9 cellular contexts compared by ENCODE assay signal in the genomic region with DNA sequence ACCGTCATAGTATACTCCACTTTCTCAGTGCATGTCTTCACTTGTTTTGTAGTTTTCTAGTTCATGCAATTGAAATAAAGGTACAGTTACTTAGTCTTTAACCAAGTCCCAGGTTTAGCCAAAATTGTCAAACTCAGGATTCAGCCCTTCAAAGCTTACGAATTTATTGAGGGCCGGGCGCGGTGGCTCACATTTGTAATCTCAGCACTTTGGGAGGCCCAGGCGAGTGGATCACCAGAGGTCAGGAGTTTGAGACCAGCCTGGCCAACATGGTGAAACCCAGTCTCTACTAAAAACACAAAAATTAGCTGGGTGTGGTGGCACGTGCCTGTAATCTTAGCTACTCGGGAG. TPM values are rescaled to one million over a fixed set of nuclear protein-coding genes. Genes with fewer than 3 reads are reported as not detected.
DNase-seq lines count a peak whose midpoint lies in the region; ATAC-seq, FAIRE-seq and TF ChIP-seq lines count a peak whose summit lies in the region.
"Not testable (repeated sequence)": the region's sequence is repeated elsewhere in the genome, so short reads cannot be mapped to it uniquely, and the experiment has no call there.
"Had no signal": no experiment of that assay in that cellular context is flagged by ENCODE, and none has a peak within 500 bp of the region (broad histone marks: within the 10 kb centered on the region; RNA-seq: fewer than 3 reads in every experiment).

No MANE protein-coding gene starts in this region.

- not testable (repeated sequence) for TF ChIP-seq RAD21 in A549 (conservative IDR thresholded peaks at IDR 0.05 in 1 of 2, IDR thresholded peaks at IDR 0.05 in 1 of 2)

- not testable (repeated sequence) for H3K9ac ChIP-seq in HUES48 (ENCODE audit: low read depth, low read length)
- H3K9ac ChIP-seq in PC-3 (ENCODE audit: low read length), result peak overlapping the region; percentile 61

- H3K27ac Mint-ChIP-seq in activated T-cell treated with anti-CD3 and anti-CD28 coated beads, Interleukin-2, amount 50 U/mL, for 72 hours, result peak overlapping the region; percentile 85
- peak overlapping the region; percentile 85 for H3K27ac Mint-ChIP-seq in MCF 10A (ENCODE audit: low read depth, unreplicated experiment)
- peak overlapping the region; percentile 77 for H3K27ac Mint-ChIP-seq in osteocyte (ENCODE audit: unreplicated experiment)
- peak overlapping the region; percentile 44 for H3K27ac Mint-ChIP-seq in stimulated activated effector memory CD8-positive, alpha-beta T cell treated with anti-CD3 and anti-CD28 coated beads, Interleukin-12 subunit alpha, Interleukin-12 subunit beta, amount 100 ng/mL, for 72 hours

- BruUV-seq in PC-3 (replicated peaks; lab: Mats Ljungman, UMichigan); MCF 10A (replicated peaks; lab: Mats Ljungman, UMichigan): not testable (repeated sequence)

- not testable (repeated sequence) for FAIRE-seq in A549 (lab: Jason Lieb, UNC)

- POLR2A ChIA-PET in A549 (lab: Yijun Ruan, JAX), result interaction anchor here (0.7 to 1.0 kb wide), 2 partner anchors 56 to 73 kb away, joined by 3 read pairs; no protein-coding TSS in a partner anchor
- POLR2A ChIA-PET in PC-3 (lab: Charles Lee; ENCODE audit: unreplicated experiment), result interaction anchor here (0.6 kb wide), 2 partner anchors 82 to 117 kb away, joined by 3 to 5 read pairs; no protein-coding TSS in a partner anchor
- POLR2A ChIA-PET in MCF 10A (lab: Yijun Ruan, JAX), result interaction anchor here (0.6 to 2.3 kb wide), 12 partner anchors 9 to 475 kb away, joined by 3 to 13 read pairs (median 5); a partner anchor contains a TSS

- H3K27ac ChIP-seq in A549, result peak overlapping the region; percentile 73 to 75
- peak overlapping the region; percentile 94 for H3K27ac ChIP-seq in HUES48 (ENCODE audit: low read depth, low read length)
- H3K27ac ChIP-seq in PC-3 (ENCODE audit: low read length), result peak overlapping the region; percentile 93
- H3K27ac ChIP-seq in foreskin keratinocyte, result peak overlapping the region; percentile 98

- not testable (repeated sequence) for H3K27me3 Mint-ChIP-seq in activated T-cell treated with anti-CD3 and anti-CD28 coated beads, Interleukin-2, amount 50 U/mL, for 72 hours (ENCODE audit: low read depth); MCF 10A (ENCODE audit: insufficient read depth, unreplicated experiment); osteocyte (ENCODE audit: unreplicated experiment)

- TF ChIP-seq POLR2A in A549 (IDR thresholded peaks at IDR 0.05; ENCODE audit: low read length), result not testable (repeated sequence)

- peak in 1 of 2 experiments; percentile 60; a peak in 2 of 6 replicates for ATAC-seq in A549
- ATAC-seq in PC-3; activated T-cell treated with anti-CD3 and anti-CD28 coated beads, Interleukin-2, amount 50 U/mL, for 72 hours (replicated peaks in 1 of 2); foreskin keratinocyte; stimulated activated effector memory CD8-positive, alpha-beta T cell treated with anti-CD3 and anti-CD28 coated beads, Interleukin-12 subunit alpha, Interleukin-12 subunit beta, amount 100 ng/mL, for 72 hours: not testable (repeated sequence)

- not testable (repeated sequence) for H3K9me3 Mint-ChIP-seq in activated T-cell treated with anti-CD3 and anti-CD28 coated beads, Interleukin-2, amount 50 U/mL, for 72 hours; MCF 10A (ENCODE audit: unreplicated experiment); stimulated activated effector memory CD8-positive, alpha-beta T cell treated with anti-CD3 and anti-CD28 coated beads, Interleukin-12 subunit alpha, Interleukin-12 subunit beta, amount 100 ng/mL, for 72 hours
- H3K9me3 Mint-ChIP-seq in osteocyte (ENCODE audit: unreplicated experiment), result peaks cover 16% of the 10 kb centered on the region

- H3K9me2 ChIP-seq in PC-3 (replicated peaks; ENCODE audit: low read length), result not testable (repeated sequence)

- peak overlapping the region; percentile 76 for H3K4me2 ChIP-seq in A549
- peak overlapping the region; percentile 15; the same call in 1 of the 2 replicates for H3K4me2 ChIP-seq in PC-3 (ENCODE audit: low read length)

- not testable (repeated sequence) for H4K20me1 ChIP-seq in PC-3 (ENCODE audit: low read length)

- H3K4me3 ChIP-seq in A549; HUES48 (ENCODE audit: low read depth, low read length); PC-3 (ENCODE audit: low read length): not testable (repeated sequence)

- CTCF ChIA-PET in A549 (lab: Yijun Ruan, JAX), result interaction anchor here (0.6 to 2.6 kb wide), 7 partner anchors 27 to 1825 kb away, joined by 3 to 12 read pairs (median 3); no protein-coding TSS in a partner anchor
- CTCF ChIA-PET in PC-3 (lab: Charles Lee), result interaction anchor here (0.6 to 1.0 kb wide), 2 partner anchors 142 to 477 kb away, joined by 3 read pairs; no protein-coding TSS in a partner anchor
- CTCF ChIA-PET in MCF 10A (lab: Yijun Ruan, JAX), result interaction anchor here (0.7 to 1.8 kb wide), 3 partner anchors 9 to 476 kb away, joined by 3 to 8 read pairs (median 6); no protein-coding TSS in a partner anchor

- not testable (repeated sequence) for H2AFZ ChIP-seq in PC-3 (ENCODE audit: low read length)

- intact Hi-C loops in PC-3 (cut with micrococcal nuclease), result loop anchor here (1.0 to 10.0 kb wide), 3 partner anchors 50 to 117 kb away; a partner anchor contains a TSS
- intact Hi-C loops in MCF 10A (cut with micrococcal nuclease), result loop anchor here (1.0 kb wide), 4 partner anchors 52 to 475 kb away; a partner anchor contains a TSS

- not testable (repeated sequence) for TF ChIP-seq EP300 in A549 (IDR thresholded peaks at IDR 0.05)

- not testable (repeated sequence) for H3K79me2 ChIP-seq in PC-3 (ENCODE audit: low read length)

- H3K9me3 ChIP-seq in A549, result peaks cover 20% of the 10 kb centered on the region
- H3K9me3 ChIP-seq in HUES48 (ENCODE audit: control insufficient read depth, insufficient read depth, low read length); PC-3 (ENCODE audit: low read length): not testable (repeated sequence)

- H3F3A ChIP-seq in PC-3 (ENCODE audit: low read length, unreplicated experiment), result not testable (repeated sequence)

- H3K4me1 Mint-ChIP-seq in activated T-cell treated with anti-CD3 and anti-CD28 coated beads, Interleukin-2, amount 50 U/mL, for 72 hours (ENCODE audit: low read depth), result peaks cover 10% of the 10 kb centered on the region
- H3K4me1 Mint-ChIP-seq in MCF 10A (ENCODE audit: insufficient read depth, unreplicated experiment), result peaks cover 18% of the 10 kb centered on the region
- peaks cover 18% of the 10 kb centered on the region for H3K4me1 Mint-ChIP-seq in osteocyte (ENCODE audit: unreplicated experiment)
- H3K4me1 Mint-ChIP-seq in stimulated activated effector memory CD8-positive, alpha-beta T cell treated with anti-CD3 and anti-CD28 coated beads, Interleukin-12 subunit alpha, Interleukin-12 subunit beta, amount 100 ng/mL, for 72 hours, result not testable (repeated sequence)

- not testable (repeated sequence) for TF ChIP-seq CTCF in A549 (IDR thresholded peaks at IDR 0.05); PC-3 (conservative IDR thresholded peaks at IDR 0.05; ENCODE audit: low read depth, low read length); MCF 10A (IDR thresholded peaks at IDR 0.05; ENCODE audit: unreplicated experiment); foreskin keratinocyte (conservative IDR thresholded peaks at IDR 0.05); osteocyte (IDR thresholded peaks at IDR 0.05)

- H3K4me3 Mint-ChIP-seq in activated T-cell treated with anti-CD3 and anti-CD28 coated beads, Interleukin-2, amount 50 U/mL, for 72 hours, result peak overlapping the region in 1 of 2 donors; percentile 6
- peak overlapping the region; percentile 4 for H3K4me3 Mint-ChIP-seq in MCF 10A (ENCODE audit: unreplicated experiment)
- not testable (repeated sequence) for H3K4me3 Mint-ChIP-seq in osteocyte (ENCODE audit: unreplicated experiment); stimulated activated effector memory CD8-positive, alpha-beta T cell treated with anti-CD3 and anti-CD28 coated beads, Interleukin-12 subunit alpha, Interleukin-12 subunit beta, amount 100 ng/mL, for 72 hours

- H3K27me3 ChIP-seq in HUES48 (ENCODE audit: control insufficient read depth, insufficient read depth, low read length); PC-3 (ENCODE audit: low read length); foreskin keratinocyte: not testable (repeated sequence)

- WGBS in A549 (ENCODE audit: missing lambda C conversion rate), result 13% methylated on average over 8 of the region's 8 CpGs

- DNase-seq in A549 (ENCODE audit: low read depth in 1 of 2, low spot score in 1 of 2); PC-3; activated T-cell treated with anti-CD3 and anti-CD28 coated beads, Interleukin-2, amount 50 U/mL, for 72 hours; MCF 10A (ENCODE audit: unreplicated experiment); foreskin keratinocyte; stimulated activated effector memory CD8-positive, alpha-beta T cell treated with anti-CD3 and anti-CD28 coated beads, Interleukin-12 subunit alpha, Interleukin-12 subunit beta, amount 100 ng/mL, for 72 hours (ENCODE audit: low spot score in 2 of 2): not testable (repeated sequence)
- DNase-seq in osteocyte (ENCODE audit: extremely low spot score, unreplicated experiment), result peak; percentile 32

- H3K36me3 Mint-ChIP-seq in activated T-cell treated with anti-CD3 and anti-CD28 coated beads, Interleukin-2, amount 50 U/mL, for 72 hours (ENCODE audit: insufficient read depth in 2 of 2); MCF 10A (ENCODE audit: insufficient read depth, unreplicated experiment); osteocyte (ENCODE audit: unreplicated experiment); stimulated activated effector memory CD8-positive, alpha-beta T cell treated with anti-CD3 and anti-CD28 coated beads, Interleukin-12 subunit alpha, Interleukin-12 subunit beta, amount 100 ng/mL, for 72 hours: not testable (repeated sequence)

- peaks cover 22% of the 10 kb centered on the region for H3K4me1 ChIP-seq in A549
- not testable (repeated sequence) for H3K4me1 ChIP-seq in HUES48 (ENCODE audit: control insufficient read depth, insufficient read depth, low read length); foreskin keratinocyte
- peaks cover 36% of the 10 kb centered on the region for H3K4me1 ChIP-seq in PC-3 (ENCODE audit: insufficient read depth, low read length)

- not testable (repeated sequence) for H3K36me3 ChIP-seq in HUES48 (ENCODE audit: control insufficient read depth, insufficient read depth, low read length); PC-3 (ENCODE audit: low read depth, low read length)

RNA-seq across cellular contexts. Expression of a gene that starts 51.9 kb away (rescaled TPM):
- polyA plus RNA-seq in A549 (2011; rRNA removed) (21.8 and 23.0 TPM in 2 replicates), A549 (2017; fragmentation: RNase III; extraction: RNeasy Plus Mini Kit Qiagen cat#74134 plus additional on column Dnase treatment) (12.8 to 14.3 TPM (median 13.2 TPM) in 3 replicates), foreskin keratinocyte (9.1 and 9.3 TPM in 2 replicates)
- 13.6 and 15.8 TPM in 2 replicates for polyA plus RNA-seq in A549 (2012; cell fraction: cytosol; rRNA removed)
- polyA plus RNA-seq in A549 (2012; cell fraction: nucleus; rRNA removed), result 9.5 and 10.0 TPM in 2 replicates
- 12.4 and 12.5 TPM in 2 replicates for polyA minus RNA-seq in A549 (2011; rRNA and poly(A)+ RNA removed)
- total RNA-seq in PC-3 (2014; rRNA removed) (11.4 and 12.5 TPM in 2 replicates), MCF 10A (2022) (15.4 and 17.1 TPM in 2 replicates), foreskin keratinocyte (9.0 and 11.5 TPM in 2 replicates), osteocyte (12.7 and 13.8 TPM in 2 replicates)
- 1 to 10 TPM; 8.6 to 9.1 TPM for total RNA-seq in activated T-cell treated with anti-CD3 and anti-CD28 coated beads, Interleukin-2, amount 50 U/mL, for 72 hours

RNA-seq across cellular contexts. Expression of a gene that starts 52.8 kb away (rescaled TPM):
- polyA plus RNA-seq in A549 (2011; rRNA removed) (18.5 and 21.8 TPM in 2 replicates), A549 (2017; fragmentation: RNase III; extraction: RNeasy Plus Mini Kit Qiagen cat#74134 plus additional on column Dnase treatment) (17.3 to 22.2 TPM (median 18.1 TPM) in 3 replicates), foreskin keratinocyte (15.1 and 15.2 TPM in 2 replicates)
- 14.2 and 17.0 TPM in 2 replicates for polyA plus RNA-seq in A549 (2012; cell fraction: cytosol; rRNA removed)
- polyA plus RNA-seq in A549 (2012; cell fraction: nucleus; rRNA removed), result 25.2 and 33.7 TPM in 2 replicates
- polyA minus RNA-seq in A549 (2011; rRNA and poly(A)+ RNA removed), result 7.6 and 8.4 TPM in 2 replicates
- total RNA-seq in PC-3 (2014; rRNA removed) (28.9 and 43.1 TPM in 2 replicates), MCF 10A (2022) (38.7 and 44.9 TPM in 2 replicates), foreskin keratinocyte (18.1 and 24.8 TPM in 2 replicates), osteocyte (28.1 and 31.1 TPM in 2 replicates)
- total RNA-seq in activated T-cell treated with anti-CD3 and anti-CD28 coated beads, Interleukin-2, amount 50 U/mL, for 72 hours, result 10 to 100 TPM; 32.3 to 37.2 TPM
- total RNA-seq: OCI-LY7 had no signal
